Comparison of ENCODE assay signal across 8 cellular contexts in genomic region chr1:39955547-39956539, GRCh38.
A peak's percentile ranks its signal among the peaks of the same experiment; 100 is the strongest.
DNase-seq lines count a peak whose midpoint lies in the region; ATAC-seq and TF ChIP-seq lines count a peak whose summit lies in the region.

No MANE protein-coding gene starts in this region.

- peak; percentile 47 to 72 for DNase-seq in HAP-1 (ENCODE audit: low spot score in 2 of 2)
- peak; percentile 28 for DNase-seq in MV-4-11 (lab: John Stamatoyannopoulos, UW)
- DNase-seq in T-helper 1 cell: peak in 4 of 5 donors; percentile 15 to 55 (median 20)
- DNase-seq in astrocyte of the spinal cord (ENCODE audit: low read depth, low spot score): peak; percentile 63
- DNase-seq in iris pigment epithelial cell (ENCODE audit: low read depth): peak; percentile 65
- peak; percentile 67 for DNase-seq in stimulated activated CD4-positive, alpha-beta T cell treated with anti-CD3 and anti-CD28 coated beads, Interleukin-2, amount 100 ng/mL, for 4 hours (ENCODE audit: low read depth)

- H3K27me3 ChIP-seq in HAP-1 (ENCODE audit: low read depth): no peaks in the 10 kb centered on the region

- no peaks in the 10 kb centered on the region for H3K36me3 ChIP-seq in ES-I3 (ENCODE audit: insufficient read depth, low read length)
- H3K36me3 ChIP-seq in HAP-1 (replicated peaks): no peaks in the 10 kb centered on the region; the same call in 1 of the 2 replicates

- in situ Hi-C loops in HAP-1 (cut with MboI; ENCODE audit: low sequenced_read_pairs): no loop called here
- in situ Hi-C loops in astrocyte of the spinal cord (cut with HindIII; ENCODE audit: low sequenced_read_pairs): no loop called here

- no peak for ATAC-seq in GM18519 (IDR thresholded peaks at IDR 0.05; ENCODE audit: low FRiP score, unreplicated experiment)

- peak overlapping the region; percentile 53 for H3K9ac ChIP-seq in ES-I3 (ENCODE audit: low read depth, low read length)

- TF ChIP-seq CTCF in astrocyte of the spinal cord (IDR thresholded peaks at IDR 0.05; ENCODE audit: low read depth, low read length): no peak

- no peaks in the 10 kb centered on the region; the same call in 1 of the 2 replicates for H3K4me1 ChIP-seq in ES-I3 (ENCODE audit: insufficient read depth, low read length)
- H3K4me1 ChIP-seq in HAP-1: peaks cover 20% of the 10 kb centered on the region

- H3K4me3 ChIP-seq in HAP-1: peak overlapping the region; percentile 59
- H3K4me3 ChIP-seq in astrocyte of the spinal cord (ENCODE audit: low read depth, low read length): peak overlapping the region; percentile 60

- H3K9me3 ChIP-seq in ES-I3 (ENCODE audit: control insufficient read depth, insufficient read depth, low read length) (no peaks in the 10 kb centered on the region), HAP-1 (no peaks in the 10 kb centered on the region)
